In genomic region chr19:49691243-49692101, GRCh38 we compare ENCODE assay signal across 8 cellular contexts. TPM values are rescaled to one million over a fixed set of nuclear protein-coding genes. Genes with fewer than 3 reads are reported as not detected.
DNase-seq lines count a peak whose midpoint lies in the region; ATAC-seq and TF ChIP-seq lines count a peak whose summit lies in the region.
"Had no signal": no experiment of that assay in that cellular context is flagged by ENCODE, and none has a peak within 500 bp of the region (broad histone marks: within the 10 kb centered on the region; RNA-seq: fewer than 3 reads in every experiment).

No MANE protein-coding gene starts in this region.

- H3K36me3 ChIP-seq in H7 (replicated peaks; ENCODE audit: control insufficient read depth, insufficient read depth, low read length) = peaks cover 8% of the 10 kb centered on the region
- H3K36me3 ChIP-seq in iPS-15b (ENCODE audit: control insufficient read depth, insufficient read depth, low read length) = peaks cover 18% of the 10 kb centered on the region
- peaks cover 0 to 6% of the 10 kb centered on the region in 2 donors for H3K36me3 ChIP-seq in gastrocnemius medialis

- POLR2A ChIA-PET in MCF 10A (lab: Yijun Ruan, JAX) = interaction anchor here (0.6 kb wide), 1 partner anchor 68 kb away, joined by 3 read pairs; no protein-coding TSS in a partner anchor

- no peaks in the 10 kb centered on the region for H3K27me3 ChIP-seq in H7 (ENCODE audit: control insufficient read depth, insufficient read depth, low read length)
- no peaks in the 10 kb centered on the region for H3K27me3 ChIP-seq in iPS-15b (ENCODE audit: control insufficient read depth, insufficient read depth, low read length)
- H3K27me3 ChIP-seq in gastrocnemius medialis = peaks cover 3 to 17% (median 13%) of the 10 kb centered on the region in 3 donors

- intact Hi-C loops in MCF 10A (cut with micrococcal nuclease) = no loop called here
- intact Hi-C loops in gastrocnemius medialis (cut with DNase I; ENCODE audit: low total_unique reads) = no loop called here

- H3K9me3 Mint-ChIP-seq in MCF 10A (ENCODE audit: unreplicated experiment) = no peaks in the 10 kb centered on the region

- CTCF ChIA-PET in MCF 10A (lab: Yijun Ruan, JAX) = interaction anchor here (0.7 kb wide), 1 partner anchor 219 kb away, joined by 6 read pairs; no protein-coding TSS in a partner anchor

- H3K9ac ChIP-seq in iPS-15b (ENCODE audit: low read depth, low read length) = no peak overlapping the region

- peaks cover 14% of the 10 kb centered on the region for H3K4me1 Mint-ChIP-seq in MCF 10A (ENCODE audit: insufficient read depth, unreplicated experiment)

- DNase-seq in H7 (peak; percentile 92), NCI-H69 (lab: John Stamatoyannopoulos, UW) (peak; percentile 91), MCF 10A (ENCODE audit: unreplicated experiment) (no peak), gastrocnemius medialis (no peak), GF-D8 (lab: John Stamatoyannopoulos, UW) (no peak)

- H3K4me3 Mint-ChIP-seq in MCF 10A (ENCODE audit: unreplicated experiment) = peak overlapping the region; percentile 56

- TF ChIP-seq POLR2A in gastrocnemius medialis (IDR thresholded peaks at IDR 0.05) = no peak

- H3K9me3 ChIP-seq in iPS-15b (ENCODE audit: control insufficient read depth, insufficient read depth, low read length) (no peaks in the 10 kb centered on the region), gastrocnemius medialis (no peaks in the 10 kb centered on the region)

- ATAC-seq in gastrocnemius medialis (no peak), HG02763 (IDR thresholded peaks at IDR 0.05; ENCODE audit: unreplicated experiment) (no peak)

- H3K4me3 ChIP-seq in H7 (ENCODE audit: insufficient read depth, low read depth, low read length) = peak overlapping the region; percentile 74
- H3K4me3 ChIP-seq in iPS-15b (ENCODE audit: low read depth, low read length) = peak overlapping the region; percentile 65
- peak overlapping the region; percentile 50 to 59 (median 54) for H3K4me3 ChIP-seq in gastrocnemius medialis

- H3K27ac Mint-ChIP-seq in MCF 10A (ENCODE audit: low read depth, unreplicated experiment) = no peak overlapping the region

- H3K4me1 ChIP-seq in iPS-15b (ENCODE audit: control insufficient read depth, insufficient read depth, low read length) (peaks cover 3% of the 10 kb centered on the region), gastrocnemius medialis (peaks cover 10 to 14% of the 10 kb centered on the region in 2 donors)

- H3K27me3 Mint-ChIP-seq in MCF 10A (ENCODE audit: insufficient read depth, unreplicated experiment) = no peaks in the 10 kb centered on the region

- in situ Hi-C loops in gastrocnemius medialis (cut with MboI; ENCODE audit: low sequenced_read_pairs in 4 of 4) = no loop called here

- peaks cover 28% of the 10 kb centered on the region for H3K36me3 Mint-ChIP-seq in MCF 10A (ENCODE audit: insufficient read depth, unreplicated experiment)

- BruUV-seq in MCF 10A (replicated peaks; lab: Mats Ljungman, UMichigan) = no TSS peak

- H3K27ac ChIP-seq in gastrocnemius medialis = peak overlapping the region in 1 of 4 donors; percentile 72
- H3K27ac ChIP-seq: VCaP had no signal

- no peak for TF ChIP-seq CTCF in MCF 10A (IDR thresholded peaks at IDR 0.05; ENCODE audit: unreplicated experiment)
- TF ChIP-seq CTCF in gastrocnemius medialis (IDR thresholded peaks at IDR 0.05 in 4 of 5, conservative IDR thresholded peaks at IDR 0.05 in 1 of 5) = no peak

RNA-seq across cellular contexts. Expression of gene CPT1C, which starts 0.6 kb away (rescaled TPM):
- total RNA-seq in H7 (2014; rRNA removed; shearing (Covaris generic)) = 25.8 and 28.9 TPM in 2 replicates
- total RNA-seq in MCF 10A (2022) (not detected in 2 replicates), gastrocnemius medialis (under 1 TPM in 3 of 4 donors, not detected in 1; 0.26 to 0.97 (median 0.73) TPM)

RNA-seq across cellular contexts. Expression of gene ADM5, which starts 2.1 kb away (rescaled TPM):
- total RNA-seq in H7 (2014; rRNA removed; shearing (Covaris generic)) = 1.4 and 1.8 TPM in 2 replicates
- total RNA-seq in MCF 10A (2022) (1.8 and 2.9 TPM in 2 replicates), gastrocnemius medialis (1 to 10 TPM in 3 of 4 donors, not detected in 1; 1.0 to 2.1 (median 1.4) TPM)

RNA-seq across cellular contexts. Expression of gene PRMT1, which starts 14.4 kb away (rescaled TPM):
- 690 and 848 TPM in 2 replicates for total RNA-seq in H7 (2014; rRNA removed; shearing (Covaris generic))
- total RNA-seq in MCF 10A (2022) = 236 and 304 TPM in 2 replicates
- total RNA-seq in gastrocnemius medialis = 100 to 1,000 TPM; 190 to 242 (median 229) TPM

RNA-seq across cellular contexts. Expression of gene BCL2L12, which starts 25.7 kb away (rescaled TPM):
- 34.3 and 42.5 TPM in 2 replicates for total RNA-seq in H7 (2014; rRNA removed; shearing (Covaris generic))
- total RNA-seq in MCF 10A (2022) = 29.4 and 36.0 TPM in 2 replicates
- 10 to 100 TPM; 10.7 to 12.9 (median 11.8) TPM for total RNA-seq in gastrocnemius medialis

RNA-seq across cellular contexts. Expression of gene IRF3, which starts 25.8 kb away (rescaled TPM):
- 107 and 108 TPM in 2 replicates for total RNA-seq in H7 (2014; rRNA removed; shearing (Covaris generic))
- total RNA-seq in MCF 10A (2022) = 65.6 and 82.2 TPM in 2 replicates
- 10 to 100 TPM; 11.0 to 18.6 (median 13.7) TPM for total RNA-seq in gastrocnemius medialis

Comparison
In these comparisons a context has a peak if more than half of its experiments do, and no peak if none do; other contexts are left out.
1. DNase-seq: peak in H7 (single experiment) and NCI-H69 (single experiment); none in MCF 10A (single experiment), gastrocnemius medialis (0 of 2) and GF-D8 (single experiment).
2. RNA of gene CPT1C, which starts 0.6 kb away (total RNA-seq): 25.8 to 28.9 TPM in H7; 0.26 to 0.97 TPM in gastrocnemius medialis and not detected in MCF 10A; every median in the first group is over 10 times any median in the second.
3. Peak in every context shown above with its lines, with median percentiles within 50 percentile points of each other: H3K4me3 ChIP-seq.